Comparison of ENCODE assay signal across 1 cellular context in the genomic region with DNA sequence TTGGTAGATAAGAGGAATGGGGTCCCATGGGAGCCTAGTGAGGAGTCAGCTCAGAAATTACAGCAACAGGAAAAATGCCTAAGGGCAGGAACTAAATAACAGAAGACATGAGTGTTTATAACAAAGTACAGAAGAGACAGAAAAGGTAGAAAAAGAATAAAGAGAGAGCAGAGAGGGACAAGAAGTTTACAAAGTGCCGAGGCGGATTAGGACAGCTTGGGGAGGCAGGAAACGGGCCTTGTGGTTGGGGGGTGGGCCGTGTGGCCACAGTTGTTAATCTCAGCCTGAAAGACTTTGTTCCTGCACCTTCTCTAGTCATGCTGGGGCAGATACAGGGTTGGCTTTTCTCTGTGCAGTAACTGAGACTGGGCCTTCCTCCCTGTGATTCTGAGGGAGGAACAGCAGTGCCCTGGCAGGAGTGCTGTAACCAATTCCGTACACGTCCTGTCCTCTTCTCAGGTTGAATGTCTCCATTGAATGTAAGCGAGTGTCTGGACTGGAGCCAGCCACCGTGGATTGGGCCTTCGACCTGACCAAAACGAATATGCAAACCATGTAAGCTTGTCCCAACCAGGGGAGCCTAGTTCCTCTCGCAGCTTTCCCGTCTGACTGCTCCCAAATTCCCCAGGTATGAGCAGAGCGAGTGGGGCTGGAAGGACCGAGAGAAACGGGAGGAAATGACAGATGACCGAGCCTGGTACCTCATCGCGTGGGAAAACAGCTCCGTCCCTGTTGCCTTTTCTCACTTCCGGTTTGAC.
TF ChIP-seq lines count a peak whose summit lies in the region.

No MANE protein-coding gene starts in this region.

TF ChIP-seq in GM12878, 131 proteins besides CTCF, POLR2A, EP300 and RAD21:
- TF ChIP-seq ZNF384 (IDR thresholded peaks at IDR 0.05; ENCODE audit: borderline replicate concordance, low read depth, low read length): no peak
- TF ChIP-seq MEF2A (IDR thresholded peaks at IDR 0.05; ENCODE audit: insufficient read depth, low read depth, low read length): no peak
- no peak for TF ChIP-seq SIN3A (IDR thresholded peaks at IDR 0.05; ENCODE audit: low read depth, low read length)
- peak in 1 of 2 experiments; percentile 62; a peak in 2 of 4 replicates for TF ChIP-seq IKZF2 (IDR thresholded peaks at IDR 0.05)
- TF ChIP-seq, protein P1, sequence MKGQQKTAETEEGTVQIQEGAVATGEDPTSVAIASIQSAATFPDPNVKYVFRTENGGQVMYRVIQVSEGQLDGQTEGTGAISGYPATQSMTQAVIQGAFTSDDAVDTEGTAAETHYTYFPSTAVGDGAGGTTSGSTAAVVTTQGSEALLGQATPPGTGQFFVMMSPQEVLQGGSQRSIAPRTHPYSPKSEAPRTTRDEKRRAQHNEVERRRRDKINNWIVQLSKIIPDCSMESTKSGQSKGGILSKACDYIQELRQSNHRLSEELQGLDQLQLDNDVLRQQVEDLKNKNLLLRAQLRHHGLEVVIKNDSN (IDR thresholded peaks at IDR 0.05; ENCODE audit: borderline replicate concordance, extremely low read length, insufficient read depth, low read depth, low read length): no peak
- peak; percentile 13; the same call in 1 of the 2 replicates for TF ChIP-seq PAX5 (IDR thresholded peaks at IDR 0.05; ENCODE audit: borderline replicate concordance, low read depth, low read length)
- peak; percentile 94 for TF ChIP-seq RUNX3 (IDR thresholded peaks at IDR 0.05; ENCODE audit: low read length)
- TF ChIP-seq MXI1 (IDR thresholded peaks at IDR 0.05; ENCODE audit: low read depth, low read length): 0 out of 2 replicates have a peak, but pooled peaks have one; percentile 34
- peak; percentile 70; the same call in 1 of the 2 replicates for TF ChIP-seq EED (IDR thresholded peaks at IDR 0.05; ENCODE audit: low read depth)
- TF ChIP-seq CHD2 (IDR thresholded peaks at IDR 0.05; ENCODE audit: borderline replicate concordance, low read depth, low read length): 0 out of 2 replicates have a peak, but pooled peaks have one; percentile 10
- TF ChIP-seq, protein P2, sequence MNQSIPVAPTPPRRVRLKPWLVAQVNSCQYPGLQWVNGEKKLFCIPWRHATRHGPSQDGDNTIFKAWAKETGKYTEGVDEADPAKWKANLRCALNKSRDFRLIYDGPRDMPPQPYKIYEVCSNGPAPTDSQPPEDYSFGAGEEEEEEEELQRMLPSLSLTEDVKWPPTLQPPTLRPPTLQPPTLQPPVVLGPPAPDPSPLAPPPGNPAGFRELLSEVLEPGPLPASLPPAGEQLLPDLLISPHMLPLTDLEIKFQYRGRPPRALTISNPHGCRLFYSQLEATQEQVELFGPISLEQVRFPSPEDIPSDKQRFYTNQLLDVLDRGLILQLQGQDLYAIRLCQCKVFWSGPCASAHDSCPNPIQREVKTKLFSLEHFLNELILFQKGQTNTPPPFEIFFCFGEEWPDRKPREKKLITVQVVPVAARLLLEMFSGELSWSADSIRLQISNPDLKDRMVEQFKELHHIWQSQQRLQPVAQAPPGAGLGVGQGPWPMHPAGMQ (IDR thresholded peaks at IDR 0.05; ENCODE audit: borderline replicate concordance): no peak
- TF ChIP-seq HDGF (IDR thresholded peaks at IDR 0.05): 0 out of 2 replicates have a peak, but pooled peaks have one; percentile 12
- peak; percentile 70; the same call in 1 of the 2 replicates for TF ChIP-seq CBFB (IDR thresholded peaks at IDR 0.05; ENCODE audit: low read depth)
- TF ChIP-seq IKZF1 (conservative IDR thresholded peaks at IDR 0.05): peak; percentile 57; the same call in 1 of the 2 replicates
- 0 out of 2 replicates have a peak, but pooled peaks have one; percentile 64 for TF ChIP-seq DPF2 (IDR thresholded peaks at IDR 0.05)
- TF ChIP-seq YY1 (IDR thresholded peaks at IDR 0.05; ENCODE audit: low read depth, low read length): peak; percentile 7; the same call in 1 of the 2 replicates
- peak; percentile 47; the same call in 1 of the 2 replicates for TF ChIP-seq TAF1 (IDR thresholded peaks at IDR 0.05; ENCODE audit: borderline replicate concordance, low read depth, low read length)
- TF ChIP-seq TCF12 (IDR thresholded peaks at IDR 0.05; ENCODE audit: low read depth, low read length): 0 out of 2 replicates have a peak, but pooled peaks have one; percentile 0
- TF ChIP-seq, protein P3, sequence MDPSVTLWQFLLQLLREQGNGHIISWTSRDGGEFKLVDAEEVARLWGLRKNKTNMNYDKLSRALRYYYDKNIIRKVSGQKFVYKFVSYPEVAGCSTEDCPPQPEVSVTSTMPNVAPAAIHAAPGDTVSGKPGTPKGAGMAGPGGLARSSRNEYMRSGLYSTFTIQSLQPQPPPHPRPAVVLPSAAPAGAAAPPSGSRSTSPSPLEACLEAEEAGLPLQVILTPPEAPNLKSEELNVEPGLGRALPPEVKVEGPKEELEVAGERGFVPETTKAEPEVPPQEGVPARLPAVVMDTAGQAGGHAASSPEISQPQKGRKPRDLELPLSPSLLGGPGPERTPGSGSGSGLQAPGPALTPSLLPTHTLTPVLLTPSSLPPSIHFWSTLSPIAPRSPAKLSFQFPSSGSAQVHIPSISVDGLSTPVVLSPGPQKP (IDR thresholded peaks at IDR 0.05; ENCODE audit: low read depth, low read length): no peak
- TF ChIP-seq SP1 (IDR thresholded peaks at IDR 0.05; ENCODE audit: low read depth, low read length): peak; percentile 58
- TF ChIP-seq, protein P4, sequence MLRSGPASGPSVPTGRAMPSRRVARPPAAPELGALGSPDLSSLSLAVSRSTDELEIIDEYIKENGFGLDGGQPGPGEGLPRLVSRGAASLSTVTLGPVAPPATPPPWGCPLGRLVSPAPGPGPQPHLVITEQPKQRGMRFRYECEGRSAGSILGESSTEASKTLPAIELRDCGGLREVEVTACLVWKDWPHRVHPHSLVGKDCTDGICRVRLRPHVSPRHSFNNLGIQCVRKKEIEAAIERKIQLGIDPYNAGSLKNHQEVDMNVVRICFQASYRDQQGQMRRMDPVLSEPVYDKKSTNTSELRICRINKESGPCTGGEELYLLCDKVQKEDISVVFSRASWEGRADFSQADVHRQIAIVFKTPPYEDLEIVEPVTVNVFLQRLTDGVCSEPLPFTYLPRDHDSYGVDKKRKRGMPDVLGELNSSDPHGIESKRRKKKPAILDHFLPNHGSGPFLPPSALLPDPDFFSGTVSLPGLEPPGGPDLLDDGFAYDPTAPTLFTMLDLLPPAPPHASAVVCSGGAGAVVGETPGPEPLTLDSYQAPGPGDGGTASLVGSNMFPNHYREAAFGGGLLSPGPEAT (IDR thresholded peaks at IDR 0.05; ENCODE audit: low read depth): peak; percentile 28; the same call in 1 of the 2 replicates
- peak; percentile 63; the same call in 1 of the 3 replicates for TF ChIP-seq POU2F2 (IDR thresholded peaks at IDR 0.05; ENCODE audit: borderline replicate concordance, low read depth, low read length)
- TF ChIP-seq, protein P5, sequence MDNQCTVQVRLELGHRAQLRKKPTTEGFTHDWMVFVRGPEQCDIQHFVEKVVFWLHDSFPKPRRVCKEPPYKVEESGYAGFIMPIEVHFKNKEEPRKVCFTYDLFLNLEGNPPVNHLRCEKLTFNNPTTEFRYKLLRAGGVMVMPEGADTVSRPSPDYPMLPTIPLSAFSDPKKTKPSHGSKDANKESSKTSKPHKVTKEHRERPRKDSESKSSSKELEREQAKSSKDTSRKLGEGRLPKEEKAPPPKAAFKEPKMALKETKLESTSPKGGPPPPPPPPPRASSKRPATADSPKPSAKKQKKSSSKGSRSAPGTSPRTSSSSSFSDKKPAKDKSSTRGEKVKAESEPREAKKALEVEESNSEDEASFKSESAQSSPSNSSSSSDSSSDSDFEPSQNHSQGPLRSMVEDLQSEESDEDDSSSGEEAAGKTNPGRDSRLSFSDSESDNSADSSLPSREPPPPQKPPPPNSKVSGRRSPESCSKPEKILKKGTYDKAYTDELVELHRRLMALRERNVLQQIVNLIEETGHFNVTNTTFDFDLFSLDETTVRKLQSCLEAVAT (IDR thresholded peaks at IDR 0.05): peak; percentile 58
- TF ChIP-seq RB1 (IDR thresholded peaks at IDR 0.05; ENCODE audit: borderline replicate concordance): 0 out of 2 replicates have a peak, but pooled peaks have one; percentile 15
- peak; percentile 37; the same call in 1 of the 2 replicates for TF ChIP-seq MTA2 (IDR thresholded peaks at IDR 0.05; ENCODE audit: low read depth)
- TF ChIP-seq CREB1 (IDR thresholded peaks at IDR 0.05; ENCODE audit: low read depth): peak; percentile 51; the same call in 1 of the 2 replicates
- peak; percentile 82 for TF ChIP-seq SPI1 (IDR thresholded peaks at IDR 0.05; ENCODE audit: borderline replicate concordance, insufficient read depth, low read depth, low read length)
- TF ChIP-seq NBN (IDR thresholded peaks at IDR 0.05): peak; percentile 59
- peak; percentile 56 for TF ChIP-seq MEF2B (IDR thresholded peaks at IDR 0.05; ENCODE audit: partially characterized antibody, poor library complexity, severe bottlenecking)
- TF ChIP-seq WRNIP1 (IDR thresholded peaks at IDR 0.05; ENCODE audit: borderline replicate concordance, low read depth, low read length): 0 out of 2 replicates have a peak, but pooled peaks have one; percentile 36
- peak; percentile 68 for TF ChIP-seq POLR2AphosphoS5 (IDR thresholded peaks at IDR 0.05; ENCODE audit: low read length)
- TF ChIP-seq NFIC (IDR thresholded peaks at IDR 0.05; ENCODE audit: low read depth, low read length): peak; percentile 33; the same call in 1 of the 2 replicates
- peak; percentile 15; the same call in 1 of the 2 replicates for TF ChIP-seq SMARCA5 (IDR thresholded peaks at IDR 0.05)
- TF ChIP-seq MTA3 (IDR thresholded peaks at IDR 0.05; ENCODE audit: borderline replicate concordance, low read length): no peak; the same call in 1 of the 2 replicates
- no peak for TF ChIP-seq MYC (IDR thresholded peaks at IDR 0.05; ENCODE audit: insufficient read depth, insufficient read length, insufficient replicate concordance, low read length, severe bottlenecking)
- TF ChIP-seq, protein P6, sequence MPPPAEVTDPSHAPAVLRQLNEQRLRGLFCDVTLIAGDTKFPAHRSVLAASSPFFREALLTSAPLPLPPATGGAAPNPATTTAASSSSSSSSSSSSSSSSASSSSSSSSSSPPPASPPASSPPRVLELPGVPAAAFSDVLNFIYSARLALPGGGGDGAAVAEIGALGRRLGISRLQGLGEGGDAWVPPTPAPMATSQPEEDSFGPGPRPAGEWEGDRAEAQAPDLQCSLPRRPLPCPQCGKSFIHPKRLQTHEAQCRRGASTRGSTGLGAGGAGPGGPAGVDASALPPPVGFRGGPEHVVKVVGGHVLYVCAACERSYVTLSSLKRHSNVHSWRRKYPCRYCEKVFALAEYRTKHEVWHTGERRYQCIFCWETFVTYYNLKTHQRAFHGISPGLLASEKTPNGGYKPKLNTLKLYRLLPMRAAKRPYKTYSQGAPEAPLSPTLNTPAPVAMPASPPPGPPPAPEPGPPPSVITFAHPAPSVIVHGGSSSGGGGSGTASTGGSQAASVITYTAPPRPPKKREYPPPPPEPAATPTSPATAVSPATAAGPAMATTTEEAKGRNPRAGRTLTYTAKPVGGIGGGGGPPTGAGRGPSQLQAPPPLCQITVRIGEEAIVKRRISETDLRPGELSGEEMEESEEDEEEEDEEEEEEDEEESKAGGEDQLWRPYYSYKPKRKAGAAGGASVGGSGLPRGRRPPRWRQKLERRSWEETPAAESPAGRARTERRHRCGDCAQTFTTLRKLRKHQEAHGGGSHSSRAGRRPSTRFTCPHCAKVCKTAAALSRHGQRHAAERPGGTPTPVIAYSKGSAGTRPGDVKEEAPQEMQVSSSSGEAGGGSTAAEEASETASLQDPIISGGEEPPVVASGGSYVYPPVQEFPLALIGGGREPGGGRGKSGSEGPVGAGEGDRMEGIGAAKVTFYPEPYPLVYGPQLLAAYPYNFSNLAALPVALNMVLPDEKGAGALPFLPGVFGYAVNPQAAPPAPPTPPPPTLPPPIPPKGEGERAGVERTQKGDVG (CRISPR knock-in tag; IDR thresholded peaks at IDR 0.05): no peak
- TF ChIP-seq ASH2L (IDR thresholded peaks at IDR 0.05; ENCODE audit: borderline replicate concordance, low read depth): peak; percentile 56; the same call in 1 of the 2 replicates
- no peak; the same call in 1 of the 2 replicates for TF ChIP-seq ZBED1 (IDR thresholded peaks at IDR 0.05; ENCODE audit: borderline replicate concordance)
- peak in 1 of 2 experiments; percentile 35; a peak in 1 of 4 replicates for TF ChIP-seq ETV6 (conservative IDR thresholded peaks at IDR 0.05 in 1 of 2, IDR thresholded peaks at IDR 0.05 in 1 of 2; ENCODE audit: borderline replicate concordance in 1 of 2, low read depth in 1 of 2)
